8 cellular contexts compared by ENCODE assay signal in genomic region chr11:85627998-85628770, GRCh38. TPM values are rescaled to one million over a fixed set of nuclear protein-coding genes. Genes with fewer than 3 reads are reported as not detected.
DNase-seq lines count a peak whose midpoint lies in the region; ATAC-seq and TF ChIP-seq lines count a peak whose summit lies in the region.

Gene TMEM126B, plus strand, starts transcription at chr11:85628593. Its CDS starts 15 bp downstream, at chr11:85628608.

- H3K4me3 Mint-ChIP-seq in progenitor cell of endocrine pancreas (ENCODE audit: low read depth): peak within 1 kb of the TSS; percentile 94

- ATAC-seq in HG02870 (IDR thresholded peaks at IDR 0.05; ENCODE audit: unreplicated experiment) (peak; percentile 99), heart right ventricle (peak; percentile 99 to 100 (median 100))

- peaks cover 6% of the 10 kb centered on the region for H3K27me3 Mint-ChIP-seq in progenitor cell of endocrine pancreas

- H3K27ac ChIP-seq in heart right ventricle: peak within 1 kb of the TSS; percentile 77 to 96 (median 92)

- in situ Hi-C loops in GM13976 (cut with MboI; ENCODE audit: low sequenced_read_pairs, unreplicated experiment): no loop called here

- TF ChIP-seq CTCF in GM13976 (IDR thresholded peaks at IDR 0.05; ENCODE audit: borderline replicate concordance, control extremely low read depth, extremely low read depth, insufficient read depth, missing control alignments) (no peak), heart right ventricle (IDR thresholded peaks at IDR 0.05) (peak in 1 of 9 donors; percentile 3), progenitor cell of endocrine pancreas (IDR thresholded peaks at IDR 0.05; ENCODE audit: unreplicated experiment) (no peak)

- H3K4me1 ChIP-seq in heart right ventricle: peaks cover 0 to 45% (median 26%) of the 10 kb centered on the region in 9 donors

- no peaks in the 10 kb centered on the region for H3K9me3 Mint-ChIP-seq in progenitor cell of endocrine pancreas (ENCODE audit: low read depth)

- peak; percentile 89 for DNase-seq in GM13976 (ENCODE audit: low spot score)
- DNase-seq in NCI-H146 treated with DMSO at 0.1 percent for 48 hours (lab: John Stamatoyannopoulos, UW; ENCODE audit: unreplicated experiment): peak; percentile 97
- peak; percentile 95 for DNase-seq in amniotic epithelial cell (ENCODE audit: low read depth)
- peak; percentile 97 to 98 for DNase-seq in heart right ventricle
- peak; percentile 89 for DNase-seq in progenitor cell of endocrine pancreas (ENCODE audit: low spot score, unreplicated experiment)
- DNase-seq in ureter (ENCODE audit: low spot score): peak; percentile 98

- H3K9me3 ChIP-seq in heart right ventricle: no peaks in the 10 kb centered on the region

- peak within 1 kb of the TSS; percentile 59 to 84 (median 78) for H3K4me3 ChIP-seq in heart right ventricle

- H3K27ac Mint-ChIP-seq in progenitor cell of endocrine pancreas: peak within 1 kb of the TSS; percentile 97

- H3K4me1 Mint-ChIP-seq in progenitor cell of endocrine pancreas (ENCODE audit: low read depth): peaks cover 13% of the 10 kb centered on the region

- 0% methylated on average over 41 of the region's 41 CpGs for WGBS in heart right ventricle, 2 donors

- peaks cover 0 to 22% (median 0%) of the 10 kb centered on the region in 9 donors for H3K36me3 ChIP-seq in heart right ventricle

- H3K27me3 ChIP-seq in heart right ventricle: no peaks in the 10 kb centered on the region

- intact Hi-C loops in T-helper 1 cell treated with Interleukin-12 subunit alpha and Interleukin-12 subunit beta and Interleukin-4 antibody, amounts not matched to agents 30 ng/mL and 1 ng/mL, for 36 hours (cut with micrococcal nuclease): loop anchor here (1.0 to 10.0 kb wide), 20 partner anchors 19 to 1454 kb away; partner anchors contain the start of genes HIKESHI, PICALM, TMEM126A and TMEM135
- intact Hi-C loops in heart right ventricle (cut with DNase I): loop anchor here in 6 of 10 donors (1.0 to 5.0 kb wide), 4 partner anchors 19 to 37 kb away; partner anchors contain the start of genes CREBZF (in 4 of the 6) and TMEM126A (in 1 of the 6)

- peaks cover 4% of the 10 kb centered on the region for H3K36me3 Mint-ChIP-seq in progenitor cell of endocrine pancreas (ENCODE audit: insufficient read depth)

RNA-seq across cellular contexts. Expression of gene TMEM126B, which starts in this region (rescaled TPM):
- 54.6 and 55.6 TPM in 2 replicates for total RNA-seq in T-helper 1 cell treated with Interleukin-12 subunit alpha and Interleukin-12 subunit beta and Interleukin-4 antibody, amounts not matched to agents 30 ng/mL and 1 ng/mL, for 36 hours
- 10 to 100 TPM; 44.3 to 63.2 (median 51.6) TPM for total RNA-seq in heart right ventricle
- 100 to 1,000 TPM in 1 of 2 donors, 10 to 100 TPM in 1; 62.7 to 137 TPM for polyA plus RNA-seq in heart right ventricle
- total RNA-seq in progenitor cell of endocrine pancreas: 36.4 and 37.8 TPM in 2 replicates
- total RNA-seq in ureter: 36.6 TPM

Comparison
In these comparisons a context has a peak if more than half of its experiments do, and no peak if none do; other contexts are left out.
1. Peak in every context shown above with its lines: DNase-seq, ATAC-seq, H3K4me3 ChIP-seq and H3K27ac ChIP-seq.